9 cellular contexts compared by ENCODE assay signal in the genomic region with DNA sequence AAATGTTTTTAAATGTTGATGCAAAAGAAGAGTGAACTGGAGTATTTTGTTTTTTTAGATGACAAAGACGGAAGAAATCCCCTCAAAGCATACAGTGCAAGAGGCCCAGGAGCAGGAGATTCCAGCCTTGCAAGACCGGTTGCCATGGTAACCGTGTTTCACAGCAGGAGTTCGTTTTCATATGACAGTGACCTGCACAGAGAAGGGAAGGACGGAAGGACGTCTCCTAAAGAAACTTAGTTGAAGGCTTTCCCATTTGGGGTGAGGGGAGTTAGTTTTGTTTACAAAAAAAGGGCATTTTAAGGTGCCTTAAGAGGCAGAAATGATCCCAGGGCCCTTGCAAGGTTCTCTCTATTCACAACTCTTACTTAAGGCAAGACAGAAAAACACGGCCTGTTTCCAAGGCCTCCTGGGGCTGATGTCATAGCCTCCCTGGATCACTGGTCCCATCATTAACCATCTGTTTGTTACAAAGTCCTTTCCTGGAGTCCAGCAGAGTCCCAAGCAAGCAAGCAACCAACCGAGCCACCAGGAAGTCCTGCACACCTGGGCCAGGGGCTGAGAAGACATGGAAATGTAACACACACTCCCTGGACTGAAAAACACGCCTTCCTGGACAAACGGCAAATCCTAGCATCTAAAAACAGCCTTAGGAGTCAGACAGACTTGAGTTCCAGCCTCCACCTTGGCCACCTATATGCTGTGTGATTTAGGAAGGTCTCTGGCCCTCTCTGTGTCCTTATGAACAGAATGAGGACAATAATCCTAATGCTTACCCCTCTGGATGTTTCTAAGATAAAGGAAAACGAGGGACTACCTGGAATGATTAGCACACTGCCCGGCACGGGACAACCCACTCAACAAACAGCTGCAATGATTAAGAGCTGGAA. TPM values are rescaled to one million over a fixed set of nuclear protein-coding genes. Genes with fewer than 3 reads are reported as not detected.
A peak's percentile ranks its signal among the peaks of the same experiment; 100 is the strongest.
DNase-seq lines count a peak whose midpoint lies in the region; ATAC-seq and TF ChIP-seq lines count a peak whose summit lies in the region.
"Had no signal": no experiment of that assay in that cellular context is flagged by ENCODE, and none has a peak within 500 bp of the region (broad histone marks: within the 10 kb centered on the region; RNA-seq: fewer than 3 reads in every experiment).

No MANE protein-coding gene starts in this region.

- CTCF ChIA-PET in activated CD4-positive, alpha-beta memory T cell treated with anti-CD3 and anti-CD28 coated beads, Interleukin-2, amount 10 ng/mL, durations not matched to agents 7 days and 5 days (lab: Charles Lee): interaction anchor here (0.5 kb wide), 1 partner anchor 163 kb away, joined by 3 read pairs; no protein-coding TSS in a partner anchor
- CTCF ChIA-PET in activated CD4-positive, alpha-beta memory T cell treated with anti-CD3 and anti-CD28 coated beads for 36 hours (lab: Charles Lee): interaction anchor here (1.3 kb wide), 1 partner anchor 318 kb away, joined by 4 read pairs; no protein-coding TSS in a partner anchor
- CTCF ChIA-PET in WTC11 (lab: Charles Lee): interaction anchor here (2.0 kb wide), 1 partner anchor 29 kb away, joined by 13 read pairs; no protein-coding TSS in a partner anchor

- H3K36me3 Mint-ChIP-seq in activated CD4-positive, alpha-beta memory T cell treated with anti-CD3 and anti-CD28 coated beads, Interleukin-2, amount 10 ng/mL, durations not matched to agents 7 days and 5 days (ENCODE audit: low read depth): peaks cover 3% of the 10 kb centered on the region
- peaks cover 2% of the 10 kb centered on the region for H3K36me3 Mint-ChIP-seq in activated CD4-positive, alpha-beta memory T cell treated with anti-CD3 and anti-CD28 coated beads for 36 hours
- H3K36me3 Mint-ChIP-seq in WTC11: peaks cover 5% of the 10 kb centered on the region
- peaks cover 18% of the 10 kb centered on the region for H3K36me3 Mint-ChIP-seq in stimulated activated effector memory CD8-positive, alpha-beta T cell treated with anti-CD3 and anti-CD28 coated beads, Interleukin-12 subunit alpha, Interleukin-12 subunit beta, amount 100 ng/mL, for 72 hours

- H3K9me3 Mint-ChIP-seq in activated CD4-positive, alpha-beta memory T cell treated with anti-CD3 and anti-CD28 coated beads, Interleukin-2, amount 10 ng/mL, durations not matched to agents 7 days and 5 days: peaks cover 3% of the 10 kb centered on the region
- peaks cover 3% of the 10 kb centered on the region for H3K9me3 Mint-ChIP-seq in activated CD4-positive, alpha-beta memory T cell treated with anti-CD3 and anti-CD28 coated beads for 36 hours
- H3K9me3 Mint-ChIP-seq in WTC11: peaks cover 9% of the 10 kb centered on the region
- H3K9me3 Mint-ChIP-seq in stimulated activated effector memory CD8-positive, alpha-beta T cell treated with anti-CD3 and anti-CD28 coated beads, Interleukin-12 subunit alpha, Interleukin-12 subunit beta, amount 100 ng/mL, for 72 hours: peaks cover 2% of the 10 kb centered on the region
- H3K9me3 Mint-ChIP-seq: dendritic cell treated with granulocyte-macrophage colony-stimulating factor and Interleukin-4, amounts not matched to agents 40 ng/mL and 50 ng/mL, for 4 days had no signal

- ATAC-seq in WTC11 (no peak), GM21723 (IDR thresholded peaks at IDR 0.05; ENCODE audit: unreplicated experiment) (no peak)
- ATAC-seq in stimulated activated effector memory CD8-positive, alpha-beta T cell treated with anti-CD3 and anti-CD28 coated beads, Interleukin-12 subunit alpha, Interleukin-12 subunit beta, amount 100 ng/mL, for 72 hours: no peak

- intact Hi-C loops in activated CD4-positive, alpha-beta memory T cell treated with anti-CD3 and anti-CD28 coated beads for 36 hours (cut with micrococcal nuclease): loop anchor here (10.0 kb wide), 1 partner anchor 312 kb away; no protein-coding TSS in a partner anchor

- DNase-seq in activated CD4-positive, alpha-beta memory T cell treated with anti-CD3 and anti-CD28 coated beads, Interleukin-2, amount 10 ng/mL, durations not matched to agents 7 days and 5 days: no peak
- DNase-seq in activated CD4-positive, alpha-beta memory T cell treated with anti-CD3 and anti-CD28 coated beads for 36 hours: no peak
- DNase-seq in WTC11 (ENCODE audit: low spot score) (peak; percentile 81), iPS-NIHi11 (ENCODE audit: low spot score) (peak; percentile 72), NCI-H187 (lab: John Stamatoyannopoulos, UW) (no peak), NCI-H2196 (lab: John Stamatoyannopoulos, UW; ENCODE audit: unreplicated experiment) (no peak)
- DNase-seq in stimulated activated effector memory CD8-positive, alpha-beta T cell treated with anti-CD3 and anti-CD28 coated beads, Interleukin-12 subunit alpha, Interleukin-12 subunit beta, amount 100 ng/mL, for 72 hours (ENCODE audit: low spot score in 2 of 2): no peak

- H3K4me1 Mint-ChIP-seq in activated CD4-positive, alpha-beta memory T cell treated with anti-CD3 and anti-CD28 coated beads, Interleukin-2, amount 10 ng/mL, durations not matched to agents 7 days and 5 days: peaks cover 17% of the 10 kb centered on the region
- H3K4me1 Mint-ChIP-seq in activated CD4-positive, alpha-beta memory T cell treated with anti-CD3 and anti-CD28 coated beads for 36 hours (ENCODE audit: low read depth): peaks cover 7% of the 10 kb centered on the region
- H3K4me1 Mint-ChIP-seq in WTC11: peaks cover 33% of the 10 kb centered on the region
- peaks cover 27% of the 10 kb centered on the region for H3K4me1 Mint-ChIP-seq in stimulated activated effector memory CD8-positive, alpha-beta T cell treated with anti-CD3 and anti-CD28 coated beads, Interleukin-12 subunit alpha, Interleukin-12 subunit beta, amount 100 ng/mL, for 72 hours

- no peak overlapping the region for H3K27ac Mint-ChIP-seq in activated CD4-positive, alpha-beta memory T cell treated with anti-CD3 and anti-CD28 coated beads, Interleukin-2, amount 10 ng/mL, durations not matched to agents 7 days and 5 days
- no peak overlapping the region for H3K27ac Mint-ChIP-seq in activated CD4-positive, alpha-beta memory T cell treated with anti-CD3 and anti-CD28 coated beads for 36 hours
- no peak overlapping the region for H3K27ac Mint-ChIP-seq in WTC11
- H3K27ac Mint-ChIP-seq in stimulated activated effector memory CD8-positive, alpha-beta T cell treated with anti-CD3 and anti-CD28 coated beads, Interleukin-12 subunit alpha, Interleukin-12 subunit beta, amount 100 ng/mL, for 72 hours: no peak overlapping the region

- peak overlapping the region; percentile 23 for H3K4me3 Mint-ChIP-seq in activated CD4-positive, alpha-beta memory T cell treated with anti-CD3 and anti-CD28 coated beads, Interleukin-2, amount 10 ng/mL, durations not matched to agents 7 days and 5 days
- no peak overlapping the region for H3K4me3 Mint-ChIP-seq in activated CD4-positive, alpha-beta memory T cell treated with anti-CD3 and anti-CD28 coated beads for 36 hours
- no peak overlapping the region for H3K4me3 Mint-ChIP-seq in WTC11
- peak overlapping the region; percentile 64 for H3K4me3 Mint-ChIP-seq in stimulated activated effector memory CD8-positive, alpha-beta T cell treated with anti-CD3 and anti-CD28 coated beads, Interleukin-12 subunit alpha, Interleukin-12 subunit beta, amount 100 ng/mL, for 72 hours
- H3K4me3 Mint-ChIP-seq: dendritic cell treated with granulocyte-macrophage colony-stimulating factor and Interleukin-4, amounts not matched to agents 40 ng/mL and 50 ng/mL, for 4 days had no signal

- no peak for TF ChIP-seq CTCF in WTC11 (IDR thresholded peaks at IDR 0.05)

- H3K27me3 Mint-ChIP-seq in activated CD4-positive, alpha-beta memory T cell treated with anti-CD3 and anti-CD28 coated beads, Interleukin-2, amount 10 ng/mL, durations not matched to agents 7 days and 5 days: peaks cover 30% of the 10 kb centered on the region
- peaks cover 7% of the 10 kb centered on the region for H3K27me3 Mint-ChIP-seq in activated CD4-positive, alpha-beta memory T cell treated with anti-CD3 and anti-CD28 coated beads for 36 hours
- peaks cover 52% of the 10 kb centered on the region for H3K27me3 Mint-ChIP-seq in WTC11 (ENCODE audit: low read depth)

- POLR2A ChIA-PET in activated CD4-positive, alpha-beta memory T cell treated with anti-CD3 and anti-CD28 coated beads, Interleukin-2, amount 10 ng/mL, durations not matched to agents 7 days and 5 days (lab: Charles Lee): no interaction called here
- POLR2A ChIA-PET in activated CD4-positive, alpha-beta memory T cell treated with anti-CD3 and anti-CD28 coated beads for 36 hours (lab: Charles Lee): no interaction called here
- POLR2A ChIA-PET in WTC11 (lab: Charles Lee): no interaction called here

TF ChIP-seq in WTC11, 78 proteins besides CTCF, POLR2A, EP300 and RAD21 (continues in another document):
- no peak for TF ChIP-seq MYBL2 (CRISPR knock-in tag; IDR thresholded peaks at IDR 0.05)
- no peak for TF ChIP-seq RORB (CRISPR knock-in tag; IDR thresholded peaks at IDR 0.05)
- TF ChIP-seq, protein P1, sequence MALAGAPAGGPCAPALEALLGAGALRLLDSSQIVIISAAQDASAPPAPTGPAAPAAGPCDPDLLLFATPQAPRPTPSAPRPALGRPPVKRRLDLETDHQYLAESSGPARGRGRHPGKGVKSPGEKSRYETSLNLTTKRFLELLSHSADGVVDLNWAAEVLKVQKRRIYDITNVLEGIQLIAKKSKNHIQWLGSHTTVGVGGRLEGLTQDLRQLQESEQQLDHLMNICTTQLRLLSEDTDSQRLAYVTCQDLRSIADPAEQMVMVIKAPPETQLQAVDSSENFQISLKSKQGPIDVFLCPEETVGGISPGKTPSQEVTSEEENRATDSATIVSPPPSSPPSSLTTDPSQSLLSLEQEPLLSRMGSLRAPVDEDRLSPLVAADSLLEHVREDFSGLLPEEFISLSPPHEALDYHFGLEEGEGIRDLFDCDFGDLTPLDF (CRISPR knock-in tag; IDR thresholded peaks at IDR 0.05): no peak
- TF ChIP-seq ZNF121 (CRISPR knock-in tag; IDR thresholded peaks at IDR 0.05): no peak

RNA-seq across cellular contexts. Expression of a gene that starts 30.3 kb away (rescaled TPM):
- total RNA-seq in activated CD4-positive, alpha-beta memory T cell treated with anti-CD3 and anti-CD28 coated beads, Interleukin-2, amount 10 ng/mL, durations not matched to agents 7 days and 5 days: 1 to 10 TPM; 2.5 to 2.8 TPM
- 1 to 10 TPM; 1.7 to 3.0 TPM for total RNA-seq in activated CD4-positive, alpha-beta memory T cell treated with anti-CD3 and anti-CD28 coated beads for 36 hours
- total RNA-seq in WTC11 (2021): 2.0 to 4.6 TPM (median 3.7 TPM) in 3 replicates

Comparison
In these comparisons a context has a peak if more than half of its experiments do, and no peak if none do; other contexts are left out.
1. H3K4me3 Mint-ChIP-seq: peak in activated CD4-positive, alpha-beta memory T cell treated with anti-CD3 and anti-CD28 coated beads, Interleukin-2, amount 10 ng/mL, durations not matched to agents 7 days and 5 days (single experiment) and stimulated activated effector memory CD8-positive, alpha-beta T cell treated with anti-CD3 and anti-CD28 coated beads, Interleukin-12 subunit alpha, Interleukin-12 subunit beta, amount 100 ng/mL, for 72 hours (single experiment); none in activated CD4-positive, alpha-beta memory T cell treated with anti-CD3 and anti-CD28 coated beads for 36 hours (single experiment) and WTC11 (single experiment).
2. DNase-seq: peak in WTC11 (single experiment) and iPS-NIHi11 (single experiment); none in activated CD4-positive, alpha-beta memory T cell treated with anti-CD3 and anti-CD28 coated beads, Interleukin-2, amount 10 ng/mL, durations not matched to agents 7 days and 5 days (single experiment), activated CD4-positive, alpha-beta memory T cell treated with anti-CD3 and anti-CD28 coated beads for 36 hours (single experiment), stimulated activated effector memory CD8-positive, alpha-beta T cell treated with anti-CD3 and anti-CD28 coated beads, Interleukin-12 subunit alpha, Interleukin-12 subunit beta, amount 100 ng/mL, for 72 hours (0 of 2), NCI-H187 (0 of 2) and NCI-H2196 (single experiment).